In the genomic region with DNA sequence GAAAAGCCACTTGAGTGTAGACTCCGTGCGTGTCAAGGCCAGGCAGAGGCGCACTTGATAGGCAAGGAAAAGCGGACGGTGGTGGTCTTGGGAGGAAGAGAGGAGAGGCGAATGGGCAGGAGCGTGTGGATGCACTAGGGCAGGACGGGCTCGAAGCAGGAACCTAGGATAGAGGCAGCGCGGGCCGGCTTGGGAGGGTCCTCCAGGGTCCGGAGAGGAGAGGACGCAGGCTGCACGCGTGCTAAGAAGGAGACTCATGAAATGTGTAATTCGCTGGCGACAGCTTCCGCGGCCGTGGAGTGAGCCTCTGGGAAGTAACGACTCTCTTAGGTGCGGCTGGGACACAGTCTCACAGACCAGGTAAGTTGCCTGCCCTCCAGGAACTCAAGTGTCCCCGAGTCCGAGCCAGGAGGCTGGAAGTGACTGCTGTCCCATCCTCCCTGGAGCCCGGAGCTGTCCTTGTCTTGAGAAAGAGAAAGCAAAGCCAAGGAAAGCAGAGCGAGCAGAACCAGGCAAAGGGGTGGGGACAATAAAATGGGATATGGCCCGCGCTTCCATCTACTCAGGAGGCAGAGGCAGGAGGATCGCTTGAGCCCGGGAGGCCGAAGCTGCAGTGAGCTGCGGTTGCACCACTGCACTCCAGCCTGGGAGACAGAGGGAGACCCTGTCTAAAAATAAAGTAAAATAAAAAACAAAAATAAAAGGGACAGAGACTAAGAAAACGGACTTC, we compare ENCODE assay signal across 1 cellular context.
TF ChIP-seq lines count a peak whose summit lies in the region.

No MANE protein-coding gene starts in this region.

TF ChIP-seq in H1, 55 proteins besides CTCF, POLR2A, EP300 and RAD21:
- no peak for TF ChIP-seq TCF12 (IDR thresholded peaks at IDR 0.05; ENCODE audit: low read depth, low read length)
- no peak for TF ChIP-seq CHD1 (IDR thresholded peaks at IDR 0.05; ENCODE audit: low read depth, low read length)
- no peak for TF ChIP-seq CBX5 (IDR thresholded peaks at IDR 0.05; ENCODE audit: low read depth, low read length)
- no peak for TF ChIP-seq FOSL1 (IDR thresholded peaks at IDR 0.05; ENCODE audit: insufficient read depth, low read depth, low read length)
- no peak for TF ChIP-seq SP1 (IDR thresholded peaks at IDR 0.05; ENCODE audit: low read depth, low read length)
- TF ChIP-seq SIRT6 (IDR thresholded peaks at IDR 0.05; ENCODE audit: low read length): no peak
- no peak for TF ChIP-seq CTBP2 (IDR thresholded peaks at IDR 0.05; ENCODE audit: borderline replicate concordance, insufficient read depth, insufficient read length, low read length)
- TF ChIP-seq RNF2 (IDR thresholded peaks at IDR 0.05; ENCODE audit: borderline replicate concordance, low read depth, low read length, missing control alignments, poor library complexity, severe bottlenecking): no peak
